In the genomic region with DNA sequence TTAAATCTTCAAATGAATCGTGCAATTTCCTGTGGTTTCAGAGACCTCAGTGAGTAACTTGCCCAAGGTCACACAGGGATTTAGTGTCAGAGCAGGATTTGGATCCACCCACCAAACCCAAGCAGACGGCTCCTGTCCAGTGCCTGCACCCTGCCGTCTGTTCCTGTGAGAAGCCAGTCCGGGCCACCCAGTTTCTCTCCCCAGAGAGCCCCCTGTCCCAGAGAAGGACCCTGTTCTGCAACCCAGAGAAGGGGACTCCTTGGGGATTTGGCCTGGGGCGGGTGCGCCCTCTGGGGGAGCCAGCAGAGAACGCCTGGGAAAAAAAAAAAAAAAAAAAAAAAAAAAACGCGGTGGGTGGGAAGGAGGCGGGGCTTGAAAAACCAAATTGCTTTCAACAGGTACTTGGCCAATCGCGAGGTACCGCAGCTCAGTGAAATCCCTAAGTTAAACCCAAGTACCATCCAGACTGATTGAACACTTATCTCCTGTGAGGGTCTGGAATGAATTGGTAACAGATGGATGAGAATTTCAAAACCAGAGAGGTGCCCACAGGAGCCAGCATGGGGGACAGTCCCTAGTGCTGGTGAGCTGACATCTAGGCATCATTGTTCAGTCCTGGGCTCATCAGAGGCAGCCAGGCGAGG, we compare ENCODE assay signal across 8 cellular contexts. TPM values are rescaled to one million over a fixed set of nuclear protein-coding genes. Genes with fewer than 3 reads are reported as not detected.
A peak's percentile ranks its signal among the peaks of the same experiment; 100 is the strongest.
DNase-seq lines count a peak whose midpoint lies in the region; ATAC-seq, FAIRE-seq and TF ChIP-seq lines count a peak whose summit lies in the region.

No MANE protein-coding gene starts in this region.

- intact Hi-C loops in endothelial cell of umbilical vein (cut with micrococcal nuclease), result loop anchor here (1.0 to 5.0 kb wide), 2 partner anchors 71 to 147 kb away; no protein-coding TSS in a partner anchor
- intact Hi-C loops in naive thymus-derived CD4-positive, alpha-beta T cell (cut with micrococcal nuclease), result loop anchor here (1.0 to 5.0 kb wide), 2 partner anchors 147 to 261 kb away; partner anchors contain the start of genes POLR1A (in 1 of the 2) and PTCD3 (in 1 of the 2)

- no peaks in the 10 kb centered on the region for H4K20me1 ChIP-seq in endothelial cell of umbilical vein (replicated peaks; ENCODE audit: control insufficient read depth, extremely low read depth, insufficient read depth, low read length)

- H3K4me3 ChIP-seq in endothelial cell of umbilical vein (replicated peaks in 1 of 3; ENCODE audit: insufficient read depth in 1 of 3, low read depth in 1 of 3, low read length in 3 of 3), result no peak overlapping the region
- peak overlapping the region; percentile 50 for H3K4me3 ChIP-seq in naive thymus-derived CD4-positive, alpha-beta T cell (ENCODE audit: low read length)

- H3K36me3 ChIP-seq in endothelial cell of umbilical vein (ENCODE audit: control insufficient read depth in 2 of 2, extremely low read depth in 1 of 2, insufficient read depth in 2 of 2, low read length in 2 of 2), result no peaks in the 10 kb centered on the region
- no peaks in the 10 kb centered on the region for H3K36me3 ChIP-seq in naive thymus-derived CD4-positive, alpha-beta T cell (ENCODE audit: control insufficient read depth in 2 of 3, insufficient read depth in 3 of 3, low read length in 3 of 3)

- H3K9me3 ChIP-seq in endothelial cell of umbilical vein (replicated peaks; ENCODE audit: control insufficient read depth, insufficient read depth, low read length), result no peaks in the 10 kb centered on the region
- H3K9me3 ChIP-seq in naive thymus-derived CD4-positive, alpha-beta T cell (ENCODE audit: control insufficient read depth in 2 of 3, low read length in 3 of 3), result no peaks in the 10 kb centered on the region

- H3K9ac ChIP-seq in endothelial cell of umbilical vein (replicated peaks; ENCODE audit: extremely low read depth, insufficient read depth, low read length), result no peak overlapping the region

- peak; percentile 75 for ATAC-seq in naive thymus-derived CD4-positive, alpha-beta T cell
- ATAC-seq in HG03565 (IDR thresholded peaks at IDR 0.05; ENCODE audit: unreplicated experiment), result no peak

- H3K27me3 Mint-ChIP-seq in naive thymus-derived CD4-positive, alpha-beta T cell, result no peaks in the 10 kb centered on the region

- peaks cover 0 to 14% (median 4%) of the 10 kb centered on the region in 11 donors for H3K9me3 Mint-ChIP-seq in naive thymus-derived CD4-positive, alpha-beta T cell

- DNase-seq in SIG-M5 treated with dmso at 0.1 percent for 504 hours (lab: John Stamatoyannopoulos, UW; ENCODE audit: unreplicated experiment), result peak; percentile 57
- no peak for DNase-seq in SIG-M5 (lab: John Stamatoyannopoulos, UW)
- peak; percentile 70 for DNase-seq in NCI-H146 (lab: John Stamatoyannopoulos, UW)
- DNase-seq in activated CD4-positive, alpha-beta T cell treated with anti-CD3 and anti-CD28 coated beads, Interleukin-2, amount 50 U/mL, for 1 hour, result peak; percentile 28
- DNase-seq in endothelial cell of umbilical vein (ENCODE audit: low read depth, low spot score), result peak; percentile 57
- DNase-seq in naive thymus-derived CD4-positive, alpha-beta T cell, result peak; percentile 12 to 51 (median 43)
- DNase-seq in superior temporal gyrus (ENCODE audit: extremely low spot score), result peak; percentile 61

- peak overlapping the region; percentile 57 for H2AFZ ChIP-seq in endothelial cell of umbilical vein (ENCODE audit: low read depth, low read length)

- no TSS peak for BruUV-seq in endothelial cell of umbilical vein (replicated peaks; lab: Mats Ljungman, UMichigan)

- H3K4me3 Mint-ChIP-seq in naive thymus-derived CD4-positive, alpha-beta T cell, result peak overlapping the region; percentile 43 to 84 (median 70)

- dilution Hi-C loops in endothelial cell of umbilical vein (cut with MboI; ENCODE audit: extremely low pct_ligation_motif_present, low sequenced_read_pairs), result no loop called here

- no peak overlapping the region for H3K27ac ChIP-seq in endothelial cell of umbilical vein (ENCODE audit: insufficient read depth, low read depth, low read length)
- H3K27ac ChIP-seq in naive thymus-derived CD4-positive, alpha-beta T cell (ENCODE audit: low read depth, low read length), result no peak overlapping the region

- FAIRE-seq in endothelial cell of umbilical vein (lab: Jason Lieb, UNC), result no peak

- no peak for TF ChIP-seq POLR2A in endothelial cell of umbilical vein (IDR thresholded peaks at IDR 0.05; ENCODE audit: low read depth, low read length)

- H3K36me3 Mint-ChIP-seq in naive thymus-derived CD4-positive, alpha-beta T cell, result peaks cover 0 to 15% (median 4%) of the 10 kb centered on the region in 5 donors

- peaks cover 3% of the 10 kb centered on the region for H3K4me1 ChIP-seq in endothelial cell of umbilical vein (ENCODE audit: control insufficient read depth, extremely low read depth, insufficient read depth, low read length)
- peaks cover 6 to 51% of the 10 kb centered on the region in 2 donors for H3K4me1 ChIP-seq in naive thymus-derived CD4-positive, alpha-beta T cell (ENCODE audit: control insufficient read depth in 2 of 2, insufficient read depth in 2 of 2, low read length in 2 of 2)

- H3K9me1 ChIP-seq in endothelial cell of umbilical vein (replicated peaks; ENCODE audit: control insufficient read depth, extremely low read depth, insufficient read depth, low read length), result no peaks in the 10 kb centered on the region

- no peak overlapping the region for H3K4me2 ChIP-seq in endothelial cell of umbilical vein (ENCODE audit: insufficient read depth, low read length)

- TF ChIP-seq CTCF in endothelial cell of umbilical vein (IDR thresholded peaks at IDR 0.05; ENCODE audit: extremely low read depth in 1 of 2, insufficient read depth in 1 of 2, low read depth in 1 of 2, low read length in 2 of 2), result peak; percentile 50 to 70

- H3K27me3 ChIP-seq in endothelial cell of umbilical vein (ENCODE audit: control insufficient read depth in 2 of 2, insufficient read depth in 2 of 2, low read length in 2 of 2), result peaks cover 2 to 4% of the 10 kb centered on the region in 2 experiments
- no peaks in the 10 kb centered on the region for H3K27me3 ChIP-seq in naive thymus-derived CD4-positive, alpha-beta T cell (ENCODE audit: control insufficient read depth in 2 of 2, insufficient read depth in 2 of 2, low read length in 2 of 2)

- H3K79me2 ChIP-seq in endothelial cell of umbilical vein (ENCODE audit: control insufficient read depth, insufficient read depth, low read length), result no peaks in the 10 kb centered on the region

- H3K27ac Mint-ChIP-seq in naive thymus-derived CD4-positive, alpha-beta T cell, result peak overlapping the region in 8 of 9 donors; percentile 60 to 94 (median 82)

- CTCF ChIA-PET in endothelial cell of umbilical vein (lab: Charles Lee), result interaction anchor here (1.0 to 2.3 kb wide), 5 partner anchors 10 to 167 kb away, joined by 3 to 20 read pairs (median 4); no protein-coding TSS in a partner anchor
- CTCF ChIA-PET in naive thymus-derived CD4-positive, alpha-beta T cell (lab: Charles Lee), result interaction anchor here (0.6 to 6.2 kb wide), 6 partner anchors 34 to 524 kb away, joined by 3 to 50 read pairs (median 4); partner anchors contain the start of gene KDM3A

- POLR2A ChIA-PET in endothelial cell of umbilical vein (lab: Charles Lee), result no interaction called here
- POLR2A ChIA-PET in naive thymus-derived CD4-positive, alpha-beta T cell (lab: Charles Lee), result interaction anchor here (0.6 to 8.1 kb wide), 7 partner anchors 49 to 548 kb away, joined by 3 to 97 read pairs (median 3); partner anchors contain the start of gene KDM3A

- H3K4me1 Mint-ChIP-seq in naive thymus-derived CD4-positive, alpha-beta T cell, result peaks cover 24 to 77% (median 63%) of the 10 kb centered on the region in 7 donors

TF ChIP-seq in endothelial cell of umbilical vein, 7 proteins besides CTCF, POLR2A, EP300 and RAD21:
- TF ChIP-seq FOS (IDR thresholded peaks at IDR 0.05; ENCODE audit: borderline replicate concordance, insufficient read depth, low read length), result no peak
- TF ChIP-seq, protein P1, sequence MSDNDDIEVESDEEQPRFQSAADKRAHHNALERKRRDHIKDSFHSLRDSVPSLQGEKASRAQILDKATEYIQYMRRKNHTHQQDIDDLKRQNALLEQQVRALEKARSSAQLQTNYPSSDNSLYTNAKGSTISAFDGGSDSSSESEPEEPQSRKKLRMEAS (IDR thresholded peaks at IDR 0.05; ENCODE audit: insufficient read depth, insufficient read length), result no peak
- no peak for TF ChIP-seq EZH2 (IDR thresholded peaks at IDR 0.05; ENCODE audit: borderline replicate concordance, low read depth, low read length, severe bottlenecking)
- TF ChIP-seq GATA2 (IDR thresholded peaks at IDR 0.05; ENCODE audit: insufficient read depth, insufficient read length, low read depth, low read length), result no peak
- TF ChIP-seq JUN (IDR thresholded peaks at IDR 0.05; ENCODE audit: borderline replicate concordance, insufficient read depth, insufficient read length, low read depth), result no peak
- no peak for TF ChIP-seq MYC (IDR thresholded peaks at IDR 0.05; ENCODE audit: low read depth, low read length)
- TF ChIP-seq POLR2AphosphoS5 (IDR thresholded peaks at IDR 0.05; ENCODE audit: insufficient read depth, low read depth, low read length), result no peak
TF ChIP-seq in endothelial cell of umbilical vein: peak in this region for 0.

RNA-seq across cellular contexts. Expression of gene REEP1, which starts 30.9 kb away (rescaled TPM):
- 0.21 and 0.53 TPM in 2 replicates for total RNA-seq in endothelial cell of umbilical vein
- 0.11 and 0.24 TPM in 2 replicates for polyA plus RNA-seq in endothelial cell of umbilical vein
- polyA plus RNA-seq in endothelial cell of umbilical vein (2011; cell fraction: cytosol; rRNA removed), result 0.22 and 0.34 TPM in 2 replicates
- 0.12 and 0.15 TPM in 2 replicates for polyA plus RNA-seq in endothelial cell of umbilical vein (2011; cell fraction: nucleus; rRNA removed)
- 0.20 and 0.52 TPM in 2 replicates for polyA plus RNA-seq in endothelial cell of umbilical vein (2012)
- 0.17 and 0.90 TPM in 2 replicates for polyA minus RNA-seq in endothelial cell of umbilical vein
- polyA minus RNA-seq in endothelial cell of umbilical vein (2011; cell fraction: cytosol; rRNA and poly(A)+ RNA removed), result 6.5 TPM
- 0.24 TPM in 1 of 2 replicates, not detected in the other for polyA minus RNA-seq in endothelial cell of umbilical vein (2011; cell fraction: nucleus; rRNA and poly(A)+ RNA removed)
- total RNA-seq in naive thymus-derived CD4-positive, alpha-beta T cell, result under 1 TPM; 0.22 to 0.45 (median 0.29) TPM
- under 1 TPM; 0.05 to 0.41 TPM for polyA plus RNA-seq in naive thymus-derived CD4-positive, alpha-beta T cell
